Comparison of ENCODE assay signal across 12 cellular contexts in the genomic region with DNA sequence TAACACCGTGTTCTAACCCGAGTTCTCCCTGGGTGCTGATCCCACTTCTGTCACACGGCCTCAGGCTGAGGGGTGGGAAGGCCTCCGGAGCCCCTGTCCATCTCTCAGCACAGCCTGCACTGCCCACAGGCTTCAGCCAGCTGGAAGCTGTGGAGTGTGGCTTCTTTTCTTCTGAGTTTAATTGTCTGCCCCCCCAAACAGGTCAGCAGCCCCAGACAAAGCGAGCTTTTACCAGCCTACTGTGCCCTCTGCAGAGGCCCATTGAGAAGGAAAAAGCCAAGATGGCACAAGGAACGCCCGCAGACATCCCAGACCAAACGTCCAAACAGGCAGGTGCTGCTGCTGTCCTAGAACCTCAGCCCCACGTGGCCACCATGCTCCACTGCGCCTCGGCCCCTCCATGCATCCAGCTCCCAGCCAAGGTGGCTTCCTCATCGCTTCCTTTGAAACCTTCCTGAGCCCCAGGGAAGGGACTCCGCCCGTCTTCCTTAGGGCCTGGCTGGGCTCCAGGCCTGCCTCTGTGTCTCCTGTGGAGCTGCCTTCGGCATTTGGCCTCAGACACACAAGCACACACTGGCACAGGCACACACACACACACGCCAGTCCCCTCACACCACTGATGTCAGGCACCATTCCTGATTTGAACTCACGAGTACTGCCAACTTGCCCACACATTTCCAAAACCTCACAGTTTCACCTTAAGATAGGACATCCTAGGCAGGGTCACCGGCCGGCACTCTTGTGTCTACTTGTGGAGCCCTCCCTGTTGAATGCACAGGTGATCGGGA. TPM values are rescaled to one million over a fixed set of nuclear protein-coding genes. Genes with fewer than 3 reads are reported as not detected.
DNase-seq lines count a peak whose midpoint lies in the region; ATAC-seq and TF ChIP-seq lines count a peak whose summit lies in the region.
"Had no signal": no experiment of that assay in that cellular context is flagged by ENCODE, and none has a peak within 500 bp of the region (broad histone marks: within the 10 kb centered on the region; RNA-seq: fewer than 3 reads in every experiment).

No MANE protein-coding gene starts in this region.

- DNase-seq in BE2C: no peak
- DNase-seq in heart left ventricle: peak in 3 of 5 donors; percentile 41 to 58 (median 57)
- peak; percentile 46 for DNase-seq in pons (ENCODE audit: low spot score)
- DNase-seq in NCI-H510A (lab: John Stamatoyannopoulos, UW): no peak
- DNase-seq in GF-D8 (lab: John Stamatoyannopoulos, UW): no peak
- DNase-seq in HUDEP-2 (lab: John Stamatoyannopoulos, UW; ENCODE audit: unreplicated experiment in 76 of 76): no peak
- DNase-seq: activated T-cell treated with anti-CD3 and anti-CD28 coated beads for 4 hours; NCI-H524; stimulated activated CD4-positive, alpha-beta T cell treated with anti-CD3 and anti-CD28 coated beads, Interleukin-12 subunit alpha, Interleukin-12 subunit beta, amount 100 ng/mL, for 4 hours had no signal

- WGBS in heart left ventricle, 4 donors: 63 to 73% (median 66%) methylated on average over 19 to 20 of the region's 20 CpGs

- no peak for TF ChIP-seq POLR2A in heart left ventricle (IDR thresholded peaks at IDR 0.05)

- H3K9me3 ChIP-seq in BE2C: no peaks in the 10 kb centered on the region
- H3K9me3 ChIP-seq in HEK293 (ENCODE audit: control insufficient read depth, insufficient read depth, low read depth, low read length): no peaks in the 10 kb centered on the region
- H3K9me3 ChIP-seq in heart left ventricle: no peaks in the 10 kb centered on the region
- H3K9me3 ChIP-seq: BLaER1 had no signal

- H3K27ac ChIP-seq in HEK293 (ENCODE audit: extremely low read depth, low read depth, low read length) (no peak overlapping the region), heart left ventricle (peak overlapping the region in 1 of 12 donors; percentile 92)
- H3K27ac ChIP-seq: BLaER1 had no signal

- TF ChIP-seq CTCF in BE2C (IDR thresholded peaks at IDR 0.05; ENCODE audit: low read depth, low read length) (0 out of 2 replicates have a peak, but pooled peaks have one; percentile 6), HEK293 (tag by site-specific recombination; IDR thresholded peaks at IDR 0.05) (no peak), heart left ventricle (IDR thresholded peaks at IDR 0.05) (no peak)

- no peaks in the 10 kb centered on the region for H3K27me3 ChIP-seq in BE2C
- H3K27me3 ChIP-seq in heart left ventricle: no peaks in the 10 kb centered on the region
- H3K27me3 ChIP-seq: BLaER1 had no signal

- CTCF ChIA-PET in HEK293 (lab: Yijun Ruan, JAX): no interaction called here

- H3K4me3 ChIP-seq in BE2C (ENCODE audit: low read depth, low read length): no peak overlapping the region
- no peak overlapping the region for H3K4me3 ChIP-seq in HEK293 (ENCODE audit: low read depth, low read length)
- H3K4me3 ChIP-seq in heart left ventricle: peak overlapping the region in 7 of 12 donors; percentile 2 to 48 (median 40)
- H3K4me3 ChIP-seq: BLaER1 had no signal

- no peaks in the 10 kb centered on the region for H3K4me1 ChIP-seq in BE2C
- no peaks in the 10 kb centered on the region; the same call in 1 of the 2 replicates for H3K4me1 ChIP-seq in HEK293 (ENCODE audit: control insufficient read depth, insufficient read depth, low read length)
- H3K4me1 ChIP-seq in heart left ventricle: peaks cover 19 to 91% (median 68%) of the 10 kb centered on the region in 12 donors

- H3K36me3 ChIP-seq in BE2C: no peaks in the 10 kb centered on the region
- peaks cover 0 to 5% of the 10 kb centered on the region in 2 experiments; a peak in 1 of 3 replicates for H3K36me3 ChIP-seq in HEK293 (ENCODE audit: control insufficient read depth in 2 of 2, insufficient read depth in 1 of 2, low read length in 2 of 2)
- peaks cover 0 to 9% (median 7%) of the 10 kb centered on the region in 9 donors for H3K36me3 ChIP-seq in heart left ventricle

- POLR2A ChIA-PET in HEK293 (lab: Yijun Ruan, JAX): no interaction called here

- ATAC-seq in heart left ventricle (peak in 3 of 4 donors; percentile 3 to 34 (median 6)), GM18502 (IDR thresholded peaks at IDR 0.05; ENCODE audit: poor library complexity, unreplicated experiment) (no peak)

- intact Hi-C loops in heart left ventricle (cut with DNase I): no loop called here

TF ChIP-seq in HEK293, 187 proteins besides CTCF, POLR2A, EP300 and RAD21 (continues in another document):
- TF ChIP-seq RBAK (tag by site-specific recombination; IDR thresholded peaks at IDR 0.05) (no peak), BCL11A (tag by site-specific recombination; IDR thresholded peaks at IDR 0.05; ENCODE audit: low read depth) (no peak), FEZF1 (tag by site-specific recombination; IDR thresholded peaks at IDR 0.05) (no peak), ZNF785 (tag by site-specific recombination; IDR thresholded peaks at IDR 0.05) (no peak), ZNF112 (tag by site-specific recombination; IDR thresholded peaks at IDR 0.05) (no peak), SCRT2 (tag by site-specific recombination; IDR thresholded peaks at IDR 0.05) (peak; percentile 68), ZNF37A (tag by site-specific recombination; IDR thresholded peaks at IDR 0.05) (no peak), ZNF747 (tag by site-specific recombination; IDR thresholded peaks at IDR 0.05) (no peak), ZNF596 (tag by site-specific recombination; IDR thresholded peaks at IDR 0.05) (no peak), ZNF558 (tag by site-specific recombination; IDR thresholded peaks at IDR 0.05) (no peak), ZNF544 (tag by site-specific recombination; IDR thresholded peaks at IDR 0.05) (no peak), ZNF239 (tag by site-specific recombination; IDR thresholded peaks at IDR 0.05) (no peak), ZIC2 (tag by site-specific recombination; IDR thresholded peaks at IDR 0.05) (peak; percentile 45), ZNF274 (IDR thresholded peaks at IDR 0.05; ENCODE audit: low read length) (no peak), ZNF274 (tag by site-specific recombination; IDR thresholded peaks at IDR 0.05; ENCODE audit: borderline replicate concordance) (no peak), ZNF571 (tag by site-specific recombination; IDR thresholded peaks at IDR 0.05) (no peak), ZNF768 (tag by site-specific recombination; IDR thresholded peaks at IDR 0.05) (no peak)
- TF ChIP-seq, protein P1, sequence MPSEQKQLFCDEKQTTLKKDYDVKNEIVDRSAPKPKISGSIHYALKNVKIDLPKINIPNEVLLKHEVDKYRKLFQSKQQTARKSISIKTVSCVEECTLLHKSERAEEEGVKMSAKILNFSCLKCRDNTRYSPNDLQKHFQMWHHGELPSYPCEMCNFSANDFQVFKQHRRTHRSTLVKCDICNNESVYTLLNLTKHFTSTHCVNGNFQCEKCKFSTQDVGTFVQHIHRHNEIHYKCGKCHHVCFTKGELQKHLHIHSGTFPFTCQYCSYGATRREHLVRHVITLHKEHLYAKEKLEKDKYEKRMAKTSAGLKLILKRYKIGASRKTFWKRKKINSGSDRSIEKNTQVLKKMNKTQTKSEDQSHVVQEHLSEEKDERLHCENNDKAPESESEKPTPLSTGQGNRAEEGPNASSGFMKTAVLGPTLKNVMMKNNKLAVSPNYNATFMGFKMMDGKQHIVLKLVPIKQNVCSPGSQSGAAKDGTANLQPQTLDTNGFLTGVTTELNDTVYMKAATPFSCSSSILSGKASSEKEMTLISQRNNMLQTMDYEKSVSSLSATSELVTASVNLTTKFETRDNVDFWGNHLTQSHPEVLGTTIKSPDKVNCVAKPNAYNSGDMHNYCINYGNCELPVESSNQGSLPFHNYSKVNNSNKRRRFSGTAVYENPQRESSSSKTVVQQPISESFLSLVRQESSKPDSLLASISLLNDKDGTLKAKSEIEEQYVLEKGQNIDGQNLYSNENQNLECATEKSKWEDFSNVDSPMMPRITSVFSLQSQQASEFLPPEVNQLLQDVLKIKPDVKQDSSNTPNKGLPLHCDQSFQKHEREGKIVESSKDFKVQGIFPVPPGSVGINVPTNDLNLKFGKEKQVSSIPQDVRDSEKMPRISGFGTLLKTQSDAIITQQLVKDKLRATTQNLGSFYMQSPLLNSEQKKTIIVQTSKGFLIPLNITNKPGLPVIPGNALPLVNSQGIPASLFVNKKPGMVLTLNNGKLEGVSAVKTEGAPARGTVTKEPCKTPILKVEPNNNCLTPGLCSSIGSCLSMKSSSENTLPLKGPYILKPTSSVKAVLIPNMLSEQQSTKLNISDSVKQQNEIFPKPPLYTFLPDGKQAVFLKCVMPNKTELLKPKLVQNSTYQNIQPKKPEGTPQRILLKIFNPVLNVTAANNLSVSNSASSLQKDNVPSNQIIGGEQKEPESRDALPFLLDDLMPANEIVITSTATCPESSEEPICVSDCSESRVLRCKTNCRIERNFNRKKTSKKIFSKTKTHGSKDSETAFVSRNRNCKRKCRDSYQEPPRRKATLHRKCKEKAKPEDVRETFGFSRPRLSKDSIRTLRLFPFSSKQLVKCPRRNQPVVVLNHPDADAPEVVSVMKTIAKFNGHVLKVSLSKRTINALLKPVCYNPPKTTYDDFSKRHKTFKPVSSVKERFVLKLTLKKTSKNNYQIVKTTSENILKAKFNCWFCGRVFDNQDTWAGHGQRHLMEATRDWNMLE (tag by site-specific recombination; conservative IDR thresholded peaks at IDR 0.05; ENCODE audit: low read depth): no peak
- TF ChIP-seq, protein P2, sequence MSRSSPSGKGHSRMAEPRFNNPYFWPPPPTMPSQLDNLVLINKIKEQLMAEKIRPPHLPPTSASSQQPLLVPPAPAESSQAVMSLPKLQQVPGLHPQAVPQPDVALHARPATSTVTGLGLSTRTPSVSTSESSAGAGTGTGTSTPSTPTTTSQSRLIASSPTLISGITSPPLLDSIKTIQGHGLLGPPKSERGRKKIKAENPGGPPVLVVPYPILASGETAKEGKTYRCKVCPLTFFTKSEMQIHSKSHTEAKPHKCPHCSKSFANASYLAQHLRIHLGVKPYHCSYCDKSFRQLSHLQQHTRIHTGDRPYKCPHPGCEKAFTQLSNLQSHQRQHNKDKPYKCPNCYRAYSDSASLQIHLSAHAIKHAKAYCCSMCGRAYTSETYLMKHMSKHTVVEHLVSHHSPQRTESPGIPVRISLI (tag by site-specific recombination; IDR thresholded peaks at IDR 0.05): no peak
- TF ChIP-seq, protein P3, sequence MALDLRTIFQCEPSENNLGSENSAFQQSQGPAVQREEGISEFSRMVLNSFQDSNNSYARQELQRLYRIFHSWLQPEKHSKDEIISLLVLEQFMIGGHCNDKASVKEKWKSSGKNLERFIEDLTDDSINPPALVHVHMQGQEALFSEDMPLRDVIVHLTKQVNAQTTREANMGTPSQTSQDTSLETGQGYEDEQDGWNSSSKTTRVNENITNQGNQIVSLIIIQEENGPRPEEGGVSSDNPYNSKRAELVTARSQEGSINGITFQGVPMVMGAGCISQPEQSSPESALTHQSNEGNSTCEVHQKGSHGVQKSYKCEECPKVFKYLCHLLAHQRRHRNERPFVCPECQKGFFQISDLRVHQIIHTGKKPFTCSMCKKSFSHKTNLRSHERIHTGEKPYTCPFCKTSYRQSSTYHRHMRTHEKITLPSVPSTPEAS (tag by site-specific recombination; IDR thresholded peaks at IDR 0.05): peak; percentile 58

RNA-seq across cellular contexts. Expression of a gene that starts 1.7 kb away (rescaled TPM):
- polyA plus RNA-seq in BE2C (2012; ENCODE audit: insufficient read depth, insufficient read length, low read depth): 46.1 TPM
- 10 to 100 TPM; 35.5 to 53.7 (median 44.7) TPM for total RNA-seq in heart left ventricle
- 10 to 100 TPM; 27.4 to 61.1 TPM for polyA plus RNA-seq in heart left ventricle

Comparison
In these comparisons a context has a peak if more than half of its experiments do, and no peak if none do; other contexts are left out.
1. DNase-seq: peak in heart left ventricle (3 of 5) and pons (single experiment); none in BE2C (single experiment), NCI-H510A (single experiment), GF-D8 (single experiment) and HUDEP-2 (0 of 76).
2. H3K4me3 ChIP-seq: peak in heart left ventricle (7 of 12); none in BE2C (single experiment) and HEK293 (single experiment).